ENCODE assay signal across 8 cellular contexts in the genomic region with DNA sequence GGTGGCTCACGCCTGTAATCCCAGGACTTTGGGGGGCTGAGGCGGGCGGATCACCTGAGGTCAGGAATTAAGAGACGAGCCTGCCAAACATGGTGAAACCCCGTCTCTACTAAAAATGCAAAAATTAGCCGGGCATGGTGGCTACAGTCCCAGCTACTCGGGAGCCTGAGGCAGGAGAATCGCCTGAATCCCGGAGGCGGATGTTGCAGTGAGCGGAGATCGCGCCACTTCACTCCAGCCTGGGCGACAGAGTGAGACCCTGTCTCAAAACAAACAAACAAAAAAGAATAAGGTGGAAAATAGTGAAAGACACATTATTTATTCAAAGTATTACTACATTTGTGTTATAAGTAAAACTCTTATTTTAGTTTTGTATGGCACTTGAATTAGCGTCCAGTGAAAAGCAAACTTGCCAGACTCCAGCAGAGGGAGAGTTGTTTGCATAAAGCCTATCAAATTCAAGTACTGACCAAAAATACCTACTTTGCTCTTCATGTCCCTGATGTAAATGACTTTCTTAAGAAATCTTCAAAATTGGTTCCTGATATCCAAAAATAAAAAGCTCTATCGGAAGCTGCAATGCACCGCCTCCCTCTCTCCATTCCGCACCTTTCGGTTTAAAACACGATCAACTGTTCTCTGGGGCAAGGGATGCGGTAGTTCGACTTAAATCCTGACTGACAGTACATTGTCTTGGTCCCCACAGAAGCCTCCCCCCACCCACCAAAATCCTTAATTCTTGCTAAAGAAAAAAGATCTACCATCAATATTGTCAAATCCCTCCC. TPM values are rescaled to one million over a fixed set of nuclear protein-coding genes. Genes with fewer than 3 reads are reported as not detected.
DNase-seq lines count a peak whose midpoint lies in the region; ATAC-seq and TF ChIP-seq lines count a peak whose summit lies in the region.

No MANE protein-coding gene starts in this region.

- peak overlapping the region; percentile 90 for H3K9ac ChIP-seq in fibroblast of lung (ENCODE audit: insufficient read depth, low read length)

- no peak overlapping the region for H3K27ac ChIP-seq in SJCRH30
- no peak overlapping the region for H3K27ac ChIP-seq in fibroblast of lung (ENCODE audit: insufficient read depth, low read length)

- DNase-seq in GM12865 (ENCODE audit: low read depth) = peak; percentile 2
- DNase-seq in SJCRH30 = no peak
- DNase-seq in fibroblast of lung (ENCODE audit: low read depth in 2 of 2) = peak; percentile 11 to 40
- no peak for DNase-seq in progenitor cell of endocrine pancreas (ENCODE audit: low spot score, unreplicated experiment)
- no peak for DNase-seq in GM19238 (ENCODE audit: insufficient read length, low spot score)
- no peak for DNase-seq in GM10248 (ENCODE audit: extremely low spot score)

- peaks cover 56% of the 10 kb centered on the region for H3K79me2 ChIP-seq in fibroblast of lung (ENCODE audit: control insufficient read depth, insufficient read depth, low read length)

- CTCF ChIA-PET in GM10248 (lab: Yijun Ruan, JAX) = interaction anchor here (1.1 to 3.3 kb wide), 2 partner anchors 11 to 191 kb away, joined by 3 to 16 read pairs; no protein-coding TSS in a partner anchor

- H3K4me2 ChIP-seq in fibroblast of lung (ENCODE audit: extremely low read depth, insufficient read depth, low read length) = peak overlapping the region; percentile 65

- H3K4me3 ChIP-seq in GM12865 (ENCODE audit: low read depth, low read length) (peak overlapping the region; percentile 83), SJCRH30 (peak overlapping the region; percentile 90), fibroblast of lung (replicated peaks in 1 of 4; ENCODE audit: control extremely low read depth in 1 of 4, insufficient read depth in 1 of 4, low read depth in 3 of 4, low read length in 4 of 4) (peak overlapping the region; percentile 91 to 97 (median 92))

- peak overlapping the region; percentile 99 for H3K4me3 Mint-ChIP-seq in progenitor cell of endocrine pancreas (ENCODE audit: low read depth)

- no peaks in the 10 kb centered on the region for H3K4me1 ChIP-seq in SJCRH30
- H3K4me1 ChIP-seq in fibroblast of lung (ENCODE audit: control insufficient read depth, extremely low read depth, insufficient read depth, low read length) = peaks cover 5% of the 10 kb centered on the region

- H3K4me1 Mint-ChIP-seq in progenitor cell of endocrine pancreas (ENCODE audit: low read depth) = peaks cover 24% of the 10 kb centered on the region

- H2AFZ ChIP-seq in fibroblast of lung (ENCODE audit: low read length) = no peak overlapping the region

- 0 out of 2 replicates have a peak, but pooled peaks cover 2% of the 10 kb centered on the region for H3K36me3 ChIP-seq in SJCRH30
- H3K36me3 ChIP-seq in fibroblast of lung (ENCODE audit: control insufficient read depth, insufficient read depth, low read length) = peaks cover 2% of the 10 kb centered on the region

- no peaks in the 10 kb centered on the region for H4K20me1 ChIP-seq in fibroblast of lung (ENCODE audit: control insufficient read depth, extremely low read depth, insufficient read depth, low read length)

- no peaks in the 10 kb centered on the region for H3K27me3 ChIP-seq in SJCRH30
- no peaks in the 10 kb centered on the region for H3K27me3 ChIP-seq in fibroblast of lung (ENCODE audit: control insufficient read depth, insufficient read depth, low read length)

- H3K36me3 Mint-ChIP-seq in progenitor cell of endocrine pancreas (ENCODE audit: insufficient read depth) = peaks cover 8% of the 10 kb centered on the region

- ATAC-seq in HG03095 (IDR thresholded peaks at IDR 0.05; ENCODE audit: unreplicated experiment) = no peak
- no peak for ATAC-seq in GM19397 (IDR thresholded peaks at IDR 0.05; ENCODE audit: unreplicated experiment)

- TF ChIP-seq CTCF in GM12865 (IDR thresholded peaks at IDR 0.05; ENCODE audit: insufficient read depth, low read depth, low read length, missing control alignments) (no peak), fibroblast of lung (conservative IDR thresholded peaks at IDR 0.05 in 1 of 2, IDR thresholded peaks at IDR 0.05 in 1 of 2; ENCODE audit: low read depth in 1 of 2, low read length in 2 of 2) (peak in 1 of 2 donors; percentile 26), progenitor cell of endocrine pancreas (IDR thresholded peaks at IDR 0.05; ENCODE audit: unreplicated experiment) (no peak), GM10248 (IDR thresholded peaks at IDR 0.05; ENCODE audit: control extremely low read depth, extremely low read depth, low read depth, missing control alignments) (no peak)

- H3K9me3 Mint-ChIP-seq in progenitor cell of endocrine pancreas (ENCODE audit: low read depth) = no peaks in the 10 kb centered on the region

- peak overlapping the region; percentile 100 for H3K27ac Mint-ChIP-seq in progenitor cell of endocrine pancreas

- H3K27me3 Mint-ChIP-seq in progenitor cell of endocrine pancreas = no peaks in the 10 kb centered on the region

- POLR2A ChIA-PET in GM10248 (lab: Yijun Ruan, JAX) = interaction anchor here (1.1 kb wide), 1 partner anchor 330 kb away, joined by 3 read pairs; a partner anchor contains a TSS

- H3K9me3 ChIP-seq in SJCRH30 (replicated peaks) (no peaks in the 10 kb centered on the region), fibroblast of lung (ENCODE audit: control insufficient read depth, insufficient read depth, low read depth, low read length) (no peaks in the 10 kb centered on the region)

RNA-seq across cellular contexts. Expression of a gene that starts 1.2 kb away (rescaled TPM):
- total RNA-seq in SJCRH30 (2014; rRNA removed; shearing (Covaris generic)) = 31.5 and 39.3 TPM in 2 replicates
- total RNA-seq in fibroblast of lung (62.9 and 64.4 TPM in 2 replicates), progenitor cell of endocrine pancreas (39.8 and 41.0 TPM in 2 replicates)
- polyA plus RNA-seq in fibroblast of lung = 22.5 and 30.3 TPM in 2 replicates
- 13.1 and 16.1 TPM in 2 replicates for polyA plus RNA-seq in fibroblast of lung (2012)
- 2.9 and 5.5 TPM in 2 replicates for polyA minus RNA-seq in fibroblast of lung (ENCODE audit: low replicate concordance)

Comparison
In these comparisons a context has a peak if more than half of its experiments do, and no peak if none do; other contexts are left out.
1. DNase-seq: peak in GM12865 (single experiment) and fibroblast of lung (2 of 2); none in SJCRH30 (0 of 2), progenitor cell of endocrine pancreas (single experiment), GM19238 (single experiment) and GM10248 (single experiment).
2. Peak in every context shown above with its lines, with median percentiles within 50 percentile points of each other: H3K4me3 ChIP-seq.